In genomic region chr3:184174646-184175492, GRCh38 we compare ENCODE assay signal across 8 cellular contexts. TPM values are rescaled to one million over a fixed set of nuclear protein-coding genes. Genes with fewer than 3 reads are reported as not detected.
DNase-seq lines count a peak whose midpoint lies in the region; ATAC-seq and TF ChIP-seq lines count a peak whose summit lies in the region.

TSS of gene AP2M1 (plus strand) at chr3:184174855. CDS start at chr3:184176994, 2,139 bp downstream.

- peaks cover 28% of the 10 kb centered on the region for H3K4me1 Mint-ChIP-seq in WTC11

- no peaks in the 10 kb centered on the region; the same call in 1 of the 2 replicates for H3K9me3 ChIP-seq in AG04450 (ENCODE audit: control insufficient read depth, insufficient read depth, low read length)

- peak within 1 kb of the TSS; percentile 73 for H3K27ac ChIP-seq in AG04450 (ENCODE audit: low read depth, low read length)

- DNase-seq in AG04450 (ENCODE audit: low read depth, low spot score) (peak; percentile 99), NCI-H226 (peak; percentile 96), WTC11 (ENCODE audit: low spot score) (peak; percentile 98), cardiac fibroblast (ENCODE audit: low read depth in 2 of 2) (peak; percentile 100), iPS-NIHi7 (ENCODE audit: extremely low spot score) (peak; percentile 93), smooth muscle cell of the brain vasculature (ENCODE audit: low read depth, low spot score) (peak; percentile 97)

- H3K9me3 Mint-ChIP-seq in WTC11 = no peaks in the 10 kb centered on the region

- H3K27ac Mint-ChIP-seq in WTC11 = peak within 1 kb of the TSS; percentile 98

- H3K36me3 Mint-ChIP-seq in WTC11 = peaks cover 31% of the 10 kb centered on the region

- TF ChIP-seq CTCF in AG04450 (IDR thresholded peaks at IDR 0.05; ENCODE audit: low read depth, low read length) (no peak), WTC11 (IDR thresholded peaks at IDR 0.05) (no peak), cardiac fibroblast (IDR thresholded peaks at IDR 0.05; ENCODE audit: low read depth, low read length) (no peak)

- POLR2A ChIA-PET in AG04450 (lab: Yijun Ruan, JAX) = interaction anchor here (0.6 to 3.8 kb wide), 7 partner anchors 11 to 418 kb away, joined by 3 to 22 read pairs (median 5); partner anchors contain the start of genes ABCF3, DVL3 and EIF2B5
- POLR2A ChIA-PET in WTC11 (lab: Charles Lee) = interaction anchor here (0.6 to 1.4 kb wide), 3 partner anchors 11 to 115 kb away, joined by 3 to 7 read pairs (median 3); partner anchors contain the start of gene ABCF3

- H3K27me3 Mint-ChIP-seq in WTC11 (ENCODE audit: low read depth) = no peaks in the 10 kb centered on the region

- ATAC-seq in GM18909 (IDR thresholded peaks at IDR 0.05; ENCODE audit: poor library complexity, unreplicated experiment) (peak; percentile 94), HG03175 (IDR thresholded peaks at IDR 0.05; ENCODE audit: unreplicated experiment) (peak; percentile 98), WTC11 (peak; percentile 83)

- H3K4me3 ChIP-seq in AG04450 (ENCODE audit: low read depth, low read length) (peak within 1 kb of the TSS; percentile 98), cardiac fibroblast (replicated peaks in 1 of 2; ENCODE audit: low read depth in 2 of 2, low read length in 2 of 2) (peak within 1 kb of the TSS; percentile 98 to 99)

- no peaks in the 10 kb centered on the region for H3K27me3 ChIP-seq in AG04450 (ENCODE audit: control insufficient read depth, insufficient read depth, low read length)

- CTCF ChIA-PET in AG04450 (lab: Charles Lee) (interaction anchor here (0.8 to 1.5 kb wide), 2 partner anchors 75 to 279 kb away, joined by 3 to 6 read pairs; no protein-coding TSS in a partner anchor), WTC11 (lab: Charles Lee) (interaction anchor here (0.6 to 1.6 kb wide), 3 partner anchors 52 to 279 kb away, joined by 3 to 12 read pairs (median 8); partner anchors contain the start of gene VWA5B2)

- peak within 1 kb of the TSS; percentile 97 for H3K4me3 Mint-ChIP-seq in WTC11

TF ChIP-seq in WTC11, 78 proteins besides CTCF, POLR2A, EP300 and RAD21 (continues in another document):
- TF ChIP-seq ZNF671 (CRISPR knock-in tag; IDR thresholded peaks at IDR 0.05) = no peak
- no peak for TF ChIP-seq CBFB (CRISPR knock-in tag; IDR thresholded peaks at IDR 0.05; ENCODE audit: low read depth)
- no peak for TF ChIP-seq GTF2I (CRISPR knock-in tag; conservative IDR thresholded peaks at IDR 0.05)
- TF ChIP-seq ZNF232 (CRISPR knock-in tag; IDR thresholded peaks at IDR 0.05) = no peak
- no peak for TF ChIP-seq JUN (CRISPR knock-in tag; IDR thresholded peaks at IDR 0.05)
- TF ChIP-seq MXD4 (CRISPR knock-in tag; IDR thresholded peaks at IDR 0.05; ENCODE audit: borderline replicate concordance) = no peak
- TF ChIP-seq TCF7 (CRISPR knock-in tag; IDR thresholded peaks at IDR 0.05; ENCODE audit: low read depth) = no peak
- TF ChIP-seq, protein P1, sequence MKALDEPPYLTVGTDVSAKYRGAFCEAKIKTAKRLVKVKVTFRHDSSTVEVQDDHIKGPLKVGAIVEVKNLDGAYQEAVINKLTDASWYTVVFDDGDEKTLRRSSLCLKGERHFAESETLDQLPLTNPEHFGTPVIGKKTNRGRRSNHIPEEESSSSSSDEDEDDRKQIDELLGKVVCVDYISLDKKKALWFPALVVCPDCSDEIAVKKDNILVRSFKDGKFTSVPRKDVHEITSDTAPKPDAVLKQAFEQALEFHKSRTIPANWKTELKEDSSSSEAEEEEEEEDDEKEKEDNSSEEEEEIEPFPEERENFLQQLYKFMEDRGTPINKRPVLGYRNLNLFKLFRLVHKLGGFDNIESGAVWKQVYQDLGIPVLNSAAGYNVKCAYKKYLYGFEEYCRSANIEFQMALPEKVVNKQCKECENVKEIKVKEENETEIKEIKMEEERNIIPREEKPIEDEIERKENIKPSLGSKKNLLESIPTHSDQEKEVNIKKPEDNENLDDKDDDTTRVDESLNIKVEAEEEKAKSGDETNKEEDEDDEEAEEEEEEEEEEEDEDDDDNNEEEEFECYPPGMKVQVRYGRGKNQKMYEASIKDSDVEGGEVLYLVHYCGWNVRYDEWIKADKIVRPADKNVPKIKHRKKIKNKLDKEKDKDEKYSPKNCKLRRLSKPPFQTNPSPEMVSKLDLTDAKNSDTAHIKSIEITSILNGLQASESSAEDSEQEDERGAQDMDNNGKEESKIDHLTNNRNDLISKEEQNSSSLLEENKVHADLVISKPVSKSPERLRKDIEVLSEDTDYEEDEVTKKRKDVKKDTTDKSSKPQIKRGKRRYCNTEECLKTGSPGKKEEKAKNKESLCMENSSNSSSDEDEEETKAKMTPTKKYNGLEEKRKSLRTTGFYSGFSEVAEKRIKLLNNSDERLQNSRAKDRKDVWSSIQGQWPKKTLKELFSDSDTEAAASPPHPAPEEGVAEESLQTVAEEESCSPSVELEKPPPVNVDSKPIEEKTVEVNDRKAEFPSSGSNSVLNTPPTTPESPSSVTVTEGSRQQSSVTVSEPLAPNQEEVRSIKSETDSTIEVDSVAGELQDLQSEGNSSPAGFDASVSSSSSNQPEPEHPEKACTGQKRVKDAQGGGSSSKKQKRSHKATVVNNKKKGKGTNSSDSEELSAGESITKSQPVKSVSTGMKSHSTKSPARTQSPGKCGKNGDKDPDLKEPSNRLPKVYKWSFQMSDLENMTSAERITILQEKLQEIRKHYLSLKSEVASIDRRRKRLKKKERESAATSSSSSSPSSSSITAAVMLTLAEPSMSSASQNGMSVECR (CRISPR knock-in tag; IDR thresholded peaks at IDR 0.05; ENCODE audit: borderline replicate concordance) = no peak; the same call in 1 of the 2 replicates
- TF ChIP-seq EMX1 (CRISPR knock-in tag; IDR thresholded peaks at IDR 0.05) = peak; percentile 25; the same call in 1 of the 2 replicates
- TF ChIP-seq, protein P2, sequence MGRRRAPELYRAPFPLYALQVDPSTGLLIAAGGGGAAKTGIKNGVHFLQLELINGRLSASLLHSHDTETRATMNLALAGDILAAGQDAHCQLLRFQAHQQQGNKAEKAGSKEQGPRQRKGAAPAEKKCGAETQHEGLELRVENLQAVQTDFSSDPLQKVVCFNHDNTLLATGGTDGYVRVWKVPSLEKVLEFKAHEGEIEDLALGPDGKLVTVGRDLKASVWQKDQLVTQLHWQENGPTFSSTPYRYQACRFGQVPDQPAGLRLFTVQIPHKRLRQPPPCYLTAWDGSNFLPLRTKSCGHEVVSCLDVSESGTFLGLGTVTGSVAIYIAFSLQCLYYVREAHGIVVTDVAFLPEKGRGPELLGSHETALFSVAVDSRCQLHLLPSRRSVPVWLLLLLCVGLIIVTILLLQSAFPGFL (CRISPR knock-in tag; IDR thresholded peaks at IDR 0.05; ENCODE audit: borderline replicate concordance) = no peak
- TF ChIP-seq, protein P3, sequence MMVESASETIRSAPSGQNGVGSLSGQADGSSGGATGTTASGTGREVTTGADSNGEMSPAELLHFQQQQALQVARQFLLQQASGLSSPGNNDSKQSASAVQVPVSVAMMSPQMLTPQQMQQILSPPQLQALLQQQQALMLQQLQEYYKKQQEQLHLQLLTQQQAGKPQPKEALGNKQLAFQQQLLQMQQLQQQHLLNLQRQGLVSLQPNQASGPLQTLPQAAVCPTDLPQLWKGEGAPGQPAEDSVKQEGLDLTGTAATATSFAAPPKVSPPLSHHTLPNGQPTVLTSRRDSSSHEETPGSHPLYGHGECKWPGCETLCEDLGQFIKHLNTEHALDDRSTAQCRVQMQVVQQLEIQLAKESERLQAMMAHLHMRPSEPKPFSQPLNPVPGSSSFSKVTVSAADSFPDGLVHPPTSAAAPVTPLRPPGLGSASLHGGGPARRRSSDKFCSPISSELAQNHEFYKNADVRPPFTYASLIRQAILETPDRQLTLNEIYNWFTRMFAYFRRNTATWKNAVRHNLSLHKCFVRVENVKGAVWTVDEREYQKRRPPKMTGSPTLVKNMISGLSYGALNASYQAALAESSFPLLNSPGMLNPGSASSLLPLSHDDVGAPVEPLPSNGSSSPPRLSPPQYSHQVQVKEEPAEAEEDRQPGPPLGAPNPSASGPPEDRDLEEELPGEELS (CRISPR knock-in tag; IDR thresholded peaks at IDR 0.05) = peak; percentile 60; the same call in 1 of the 2 replicates
- TF ChIP-seq ZNF425 (CRISPR knock-in tag; conservative IDR thresholded peaks at IDR 0.05) = no peak

RNA-seq across cellular contexts. Expression of gene AP2M1, which starts in this region (rescaled TPM):
- polyA plus RNA-seq in AG04450 (2011; rRNA removed) = 963 and 1,068 TPM in 2 replicates
- polyA minus RNA-seq in AG04450 (2011; rRNA and poly(A)+ RNA removed) = 572 and 665 TPM in 2 replicates
- 370 to 399 TPM (median 383 TPM) in 3 replicates for total RNA-seq in WTC11 (2021)

Comparison
In these comparisons a context has a peak if more than half of its experiments do, and no peak if none do; other contexts are left out.
1. Peak in every context shown above with its lines: DNase-seq, ATAC-seq, H3K4me3 ChIP-seq and H3K27ac ChIP-seq.